Comparison of ENCODE assay signal across 15 cellular contexts in the genomic region with DNA sequence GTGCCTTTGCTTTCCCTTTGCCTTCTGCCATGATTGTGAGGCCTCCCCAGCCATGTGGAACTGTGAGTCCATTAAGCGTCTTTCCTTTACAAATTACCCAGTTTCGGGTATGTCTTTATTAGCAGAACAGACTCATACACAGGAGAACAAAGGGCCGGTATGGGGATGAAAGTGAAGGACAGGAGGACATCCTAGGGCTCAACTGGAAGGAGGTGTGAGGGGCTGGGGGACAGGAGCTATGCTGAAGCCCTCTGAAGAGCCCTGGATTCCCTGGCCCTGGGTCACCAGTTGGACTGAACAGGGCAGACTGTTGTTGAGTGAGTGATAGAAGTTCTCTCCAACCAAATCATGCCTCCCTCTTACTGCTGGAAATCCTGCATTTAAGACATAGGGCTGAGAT.
"Had no signal": no experiment of that assay in that cellular context is flagged by ENCODE, and none has a peak within 500 bp of the region (broad histone marks: within the 10 kb centered on the region; RNA-seq: fewer than 3 reads in every experiment).

No MANE protein-coding gene starts in this region.

- H3K9me3 Mint-ChIP-seq: nephron, type B pancreatic cell had no signal

- H3K27ac ChIP-seq: lower lobe of right lung, psoas muscle, right lobe of liver, SJSA1 had no signal

- H3K27me3 ChIP-seq: right lobe of liver had no signal

- H3K4me3 Mint-ChIP-seq: activated CD4-positive, alpha-beta T cell treated with anti-CD3 and anti-CD28 coated beads, Interleukin-2, amount 10 ng/mL, durations not matched to agents 24 days and 14 days; nephron; stimulated activated naive B cell treated with anti-CD40 and anti-IgM and Interleukin-4, amounts not matched to agents 10 μg/mL and 1 μg/mL and 100 μg/mL, for 72 hours; type B pancreatic cell had no signal

- ATAC-seq: left cardiac atrium; lower lobe of right lung; psoas muscle; right lobe of liver; stimulated activated naive B cell treated with anti-CD40 and anti-IgM and Interleukin-4, amounts not matched to agents 10 μg/mL and 1 μg/mL and 100 μg/mL, for 72 hours had no signal

- H3K27me3 Mint-ChIP-seq: stimulated activated naive B cell treated with anti-CD40 and anti-IgM and Interleukin-4, amounts not matched to agents 10 μg/mL and 1 μg/mL and 100 μg/mL, for 72 hours had no signal

- DNase-seq: activated CD4-positive, alpha-beta T cell treated with anti-CD3 and anti-CD28 coated beads, Interleukin-2, amount 10 ng/mL, durations not matched to agents 24 days and 14 days; central memory CD4-positive, alpha-beta T cell; cortex of kidney; erythroblast; hypothalamus; left cardiac atrium; lower lobe of right lung; psoas muscle; right lobe of liver; stimulated activated naive B cell treated with anti-CD40 and anti-IgM and Interleukin-4, amounts not matched to agents 10 μg/mL and 1 μg/mL and 100 μg/mL, for 72 hours; SW 1271; T1000 had no signal

- H3K4me1 ChIP-seq: right lobe of liver, SJSA1 had no signal

- H3K9me3 ChIP-seq: lower lobe of right lung, psoas muscle, right lobe of liver, SJSA1 had no signal

- H3K36me3 ChIP-seq: lower lobe of right lung, right lobe of liver, SJSA1 had no signal

- H3K4me3 ChIP-seq: lower lobe of right lung, psoas muscle, right lobe of liver, SJSA1 had no signal

- H3K27ac Mint-ChIP-seq: activated CD4-positive, alpha-beta T cell treated with anti-CD3 and anti-CD28 coated beads, Interleukin-2, amount 10 ng/mL, durations not matched to agents 24 days and 14 days; nephron; stimulated activated naive B cell treated with anti-CD40 and anti-IgM and Interleukin-4, amounts not matched to agents 10 μg/mL and 1 μg/mL and 100 μg/mL, for 72 hours; type B pancreatic cell had no signal

- H3K36me3 Mint-ChIP-seq: type B pancreatic cell had no signal
